ENCODE assay signal across 1 cellular context in the genomic region with DNA sequence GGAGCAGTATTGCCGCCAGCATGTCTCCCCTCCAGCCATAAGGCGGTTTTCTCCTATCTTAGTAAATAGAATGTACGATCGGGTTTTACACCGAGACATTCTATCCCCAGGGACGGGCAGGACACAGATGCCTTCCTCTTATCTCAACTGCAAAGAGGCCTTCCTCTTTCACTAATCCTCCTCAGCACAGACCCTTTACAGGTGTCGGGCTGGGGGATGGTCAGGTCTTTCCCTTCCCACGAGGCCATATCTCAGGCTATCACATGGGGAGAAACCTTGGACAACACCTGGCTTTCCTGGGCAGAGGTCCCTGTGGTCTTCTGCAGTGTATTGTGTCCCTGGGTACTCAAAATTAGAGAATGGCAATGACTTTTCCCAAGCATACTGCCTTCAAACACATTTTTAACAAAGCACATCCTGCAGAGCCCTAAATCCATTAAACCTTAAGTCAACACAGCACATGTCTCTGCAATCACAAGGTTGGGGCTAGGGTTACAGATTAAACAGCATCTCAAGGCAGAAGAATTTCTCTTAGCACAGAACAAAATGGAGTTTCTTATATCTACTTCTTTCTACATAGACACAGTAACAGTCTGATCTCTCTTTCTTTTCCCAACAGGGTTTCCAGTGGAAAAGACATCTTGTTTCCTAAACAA.
A peak's percentile ranks its signal among the peaks of the same experiment; 100 is the strongest.
TF ChIP-seq lines count a peak whose summit lies in the region.
"Not testable (repeated sequence)": the region's sequence is repeated elsewhere in the genome, so short reads cannot be mapped to it uniquely, and the experiment has no call there.

No MANE protein-coding gene starts in this region.

TF ChIP-seq in HepG2, 621 proteins besides CTCF, POLR2A, EP300 and RAD21:
- TF ChIP-seq PITX1 (CRISPR knock-in tag; IDR thresholded peaks at IDR 0.05) (peak; percentile 68), FOXA3 (CRISPR knock-in tag; IDR thresholded peaks at IDR 0.05) (peak; percentile 29; the same call in 1 of the 2 replicates), FOXA1 (CRISPR knock-in tag; IDR thresholded peaks at IDR 0.05) (peak; percentile 63; the same call in 1 of the 2 replicates), SOX13 (CRISPR knock-in tag; conservative IDR thresholded peaks at IDR 0.05 in 1 of 2, IDR thresholded peaks at IDR 0.05 in 1 of 2) (peak in 1 of 2 experiments; percentile 17; a peak in 1 of 4 replicates), TCF7 (IDR thresholded peaks at IDR 0.05; ENCODE audit: low read depth) (0 out of 2 replicates have a peak, but pooled peaks have one; percentile 13)
- not testable (repeated sequence) for TF ChIP-seq FOXA1, SOX13 (IDR thresholded peaks at IDR 0.05)
TF ChIP-seq in HepG2: peak in this region for 5; not testable (repeated sequence) for 616.
